ENCODE assay signal across 11 cellular contexts in genomic region chr12:14950982-14951746, GRCh38. TPM values are rescaled to one million over a fixed set of nuclear protein-coding genes. Genes with fewer than 3 reads are reported as not detected.
A peak's percentile ranks its signal among the peaks of the same experiment; 100 is the strongest.
DNase-seq lines count a peak whose midpoint lies in the region; ATAC-seq and TF ChIP-seq lines count a peak whose summit lies in the region.
"Had no signal": no experiment of that assay in that cellular context is flagged by ENCODE, and none has a peak within 500 bp of the region (broad histone marks: within the 10 kb centered on the region; RNA-seq: fewer than 3 reads in every experiment).

No MANE protein-coding gene starts in this region.

- H3K4me1 Mint-ChIP-seq in IgD-negative memory B cell, result peaks cover 53 to 78% (median 57%) of the 10 kb centered on the region in 3 donors
- H3K4me1 Mint-ChIP-seq in activated T-helper 2 cell treated with anti-CD3 and anti-CD28 coated beads, Interferon-gamma antibody, Interleukin-2, Interleukin-4, amounts not matched to agents 10 μg/mL and 5 μg/mL and 100 μg/mL, durations not matched to agents 14 hours and 24 hours and 36 hours (ENCODE audit: low read depth), result peaks cover 74% of the 10 kb centered on the region

- no peaks in the 10 kb centered on the region for H3K27me3 Mint-ChIP-seq in IgD-negative memory B cell
- no peaks in the 10 kb centered on the region for H3K27me3 Mint-ChIP-seq in activated T-helper 2 cell treated with anti-CD3 and anti-CD28 coated beads, Interferon-gamma antibody, Interleukin-2, Interleukin-4, amounts not matched to agents 10 μg/mL and 5 μg/mL and 100 μg/mL, durations not matched to agents 14 hours and 24 hours and 36 hours (ENCODE audit: low read depth)

- peak; percentile 5 for ATAC-seq in stimulated activated naive CD8-positive, alpha-beta T cell treated with anti-CD3 and anti-CD28 coated beads, Interleukin-15, Interleukin-2, amounts not matched to agents 100 U/mL and 50 U/mL, for 24 hours
- ATAC-seq in GM21447 (IDR thresholded peaks at IDR 0.05; ENCODE audit: unreplicated experiment) (no peak), HG03097 (IDR thresholded peaks at IDR 0.05; ENCODE audit: low FRiP score, unreplicated experiment) (no peak)

- POLR2A ChIA-PET in HEK293T (lab: Yijun Ruan, JAX), result no interaction called here

- intact Hi-C loops in activated T-helper 2 cell treated with anti-CD3 and anti-CD28 coated beads, Interferon-gamma antibody, Interleukin-2, Interleukin-4, amounts not matched to agents 10 μg/mL and 5 μg/mL and 100 μg/mL, durations not matched to agents 14 hours and 24 hours and 36 hours (cut with micrococcal nuclease), result loop anchor here (1.0 to 5.0 kb wide), 4 partner anchors 41 to 611 kb away; partner anchors contain the start of gene ATF7IP

- DNase-seq in activated T-helper 2 cell treated with anti-CD3 and anti-CD28 coated beads, Interferon-gamma antibody, Interleukin-2, Interleukin-4, amounts not matched to agents 10 μg/mL and 5 μg/mL and 100 μg/mL, durations not matched to agents 14 hours and 24 hours and 36 hours (ENCODE audit: low spot score), result no peak
- peak; percentile 54 for DNase-seq in iPS DF 19.7 (ENCODE audit: low read depth, low spot score)
- DNase-seq in stimulated activated naive CD8-positive, alpha-beta T cell treated with anti-CD3 and anti-CD28 coated beads, Interleukin-15, Interleukin-2, amounts not matched to agents 100 U/mL and 50 U/mL, for 24 hours, result no peak
- DNase-seq in HEK293T (ENCODE audit: extremely low spot score), result no peak
- DNase-seq in NCI-H2171 treated with DMSO at 0.1 percent for 48 hours (lab: John Stamatoyannopoulos, UW), result no peak
- DNase-seq: activated CD8-positive, alpha-beta memory T cell treated with anti-CD3 and anti-CD28 coated beads, Interleukin-2, amount 50 U/mL, for 48 hours; NCI-H1694 treated with DMSO at 0.1 percent for 48 hours had no signal

- CTCF ChIA-PET in HEK293T (lab: Yijun Ruan, JAX), result no interaction called here

- H3K9me3 Mint-ChIP-seq in IgD-negative memory B cell, result no peaks in the 10 kb centered on the region
- no peaks in the 10 kb centered on the region for H3K9me3 Mint-ChIP-seq in activated T-helper 2 cell treated with anti-CD3 and anti-CD28 coated beads, Interferon-gamma antibody, Interleukin-2, Interleukin-4, amounts not matched to agents 10 μg/mL and 5 μg/mL and 100 μg/mL, durations not matched to agents 14 hours and 24 hours and 36 hours

- H3K4me3 Mint-ChIP-seq in IgD-negative memory B cell, result peak overlapping the region; percentile 78 to 85 (median 82)
- H3K4me3 Mint-ChIP-seq in activated T-helper 2 cell treated with anti-CD3 and anti-CD28 coated beads, Interferon-gamma antibody, Interleukin-2, Interleukin-4, amounts not matched to agents 10 μg/mL and 5 μg/mL and 100 μg/mL, durations not matched to agents 14 hours and 24 hours and 36 hours (ENCODE audit: low read depth), result peak overlapping the region; percentile 77

- peaks cover 9% of the 10 kb centered on the region for H3K36me3 Mint-ChIP-seq in IgD-negative memory B cell
- peaks cover 71% of the 10 kb centered on the region for H3K36me3 Mint-ChIP-seq in activated T-helper 2 cell treated with anti-CD3 and anti-CD28 coated beads, Interferon-gamma antibody, Interleukin-2, Interleukin-4, amounts not matched to agents 10 μg/mL and 5 μg/mL and 100 μg/mL, durations not matched to agents 14 hours and 24 hours and 36 hours (ENCODE audit: low read depth)

- peak overlapping the region; percentile 84 to 99 (median 90) for H3K27ac Mint-ChIP-seq in IgD-negative memory B cell
- H3K27ac Mint-ChIP-seq in activated T-helper 2 cell treated with anti-CD3 and anti-CD28 coated beads, Interferon-gamma antibody, Interleukin-2, Interleukin-4, amounts not matched to agents 10 μg/mL and 5 μg/mL and 100 μg/mL, durations not matched to agents 14 hours and 24 hours and 36 hours, result peak overlapping the region; percentile 98

TF ChIP-seq in HEK293T, 16 proteins besides CTCF, POLR2A, EP300 and RAD21:
- TF ChIP-seq FOXA1 (IDR thresholded peaks at IDR 0.05) (no peak), FOXM1 (IDR thresholded peaks at IDR 0.05; ENCODE audit: borderline replicate concordance) (no peak), HDGF (IDR thresholded peaks at IDR 0.05; ENCODE audit: borderline replicate concordance) (no peak), LEF1 (IDR thresholded peaks at IDR 0.05; ENCODE audit: borderline replicate concordance) (no peak), FOXK2 (IDR thresholded peaks at IDR 0.05) (no peak), TARDBP (IDR thresholded peaks at IDR 0.05) (no peak), L3MBTL2 (conservative IDR thresholded peaks at IDR 0.05) (no peak), BHLHE40 (IDR thresholded peaks at IDR 0.05; ENCODE audit: borderline replicate concordance) (no peak), ZNF384 (IDR thresholded peaks at IDR 0.05) (no peak), CTBP1 (IDR thresholded peaks at IDR 0.05; ENCODE audit: borderline replicate concordance) (no peak), SP1 (IDR thresholded peaks at IDR 0.05) (no peak), SUZ12 (IDR thresholded peaks at IDR 0.05) (no peak), NFRKB (IDR thresholded peaks at IDR 0.05) (no peak), ARNT (IDR thresholded peaks at IDR 0.05) (no peak), ELF4 (IDR thresholded peaks at IDR 0.05) (no peak)
- TF ChIP-seq, protein P1, sequence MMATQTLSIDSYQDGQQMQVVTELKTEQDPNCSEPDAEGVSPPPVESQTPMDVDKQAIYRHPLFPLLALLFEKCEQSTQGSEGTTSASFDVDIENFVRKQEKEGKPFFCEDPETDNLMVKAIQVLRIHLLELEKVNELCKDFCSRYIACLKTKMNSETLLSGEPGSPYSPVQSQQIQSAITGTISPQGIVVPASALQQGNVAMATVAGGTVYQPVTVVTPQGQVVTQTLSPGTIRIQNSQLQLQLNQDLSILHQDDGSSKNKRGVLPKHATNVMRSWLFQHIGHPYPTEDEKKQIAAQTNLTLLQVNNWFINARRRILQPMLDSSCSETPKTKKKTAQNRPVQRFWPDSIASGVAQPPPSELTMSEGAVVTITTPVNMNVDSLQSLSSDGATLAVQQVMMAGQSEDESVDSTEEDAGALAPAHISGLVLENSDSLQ (IDR thresholded peaks at IDR 0.05), result no peak

RNA-seq across cellular contexts. Expression of gene ARHGDIB, which starts 10.2 kb away (rescaled TPM):
- 2,289 TPM for polyA plus RNA-seq in IgD-negative memory B cell
- total RNA-seq in activated T-helper 2 cell treated with anti-CD3 and anti-CD28 coated beads, Interferon-gamma antibody, Interleukin-2, Interleukin-4, amounts not matched to agents 10 μg/mL and 5 μg/mL and 100 μg/mL, durations not matched to agents 14 hours and 24 hours and 36 hours, result 535 and 561 TPM in 2 replicates

RNA-seq across cellular contexts. Expression of gene ERP27, which starts 12.8 kb away (rescaled TPM):
- 1.9 TPM for polyA plus RNA-seq in IgD-negative memory B cell
- 3.2 and 4.7 TPM in 2 replicates for total RNA-seq in activated T-helper 2 cell treated with anti-CD3 and anti-CD28 coated beads, Interferon-gamma antibody, Interleukin-2, Interleukin-4, amounts not matched to agents 10 μg/mL and 5 μg/mL and 100 μg/mL, durations not matched to agents 14 hours and 24 hours and 36 hours

RNA-seq across cellular contexts. Expression of gene PDE6H, which starts 21.7 kb away (rescaled TPM):
- not detected for polyA plus RNA-seq in IgD-negative memory B cell
- total RNA-seq in activated T-helper 2 cell treated with anti-CD3 and anti-CD28 coated beads, Interferon-gamma antibody, Interleukin-2, Interleukin-4, amounts not matched to agents 10 μg/mL and 5 μg/mL and 100 μg/mL, durations not matched to agents 14 hours and 24 hours and 36 hours, result not detected in 2 replicates
- total RNA-seq: suprapubic skin had no signal
